ENCODE assay signal across 20 cellular contexts in the genomic region with DNA sequence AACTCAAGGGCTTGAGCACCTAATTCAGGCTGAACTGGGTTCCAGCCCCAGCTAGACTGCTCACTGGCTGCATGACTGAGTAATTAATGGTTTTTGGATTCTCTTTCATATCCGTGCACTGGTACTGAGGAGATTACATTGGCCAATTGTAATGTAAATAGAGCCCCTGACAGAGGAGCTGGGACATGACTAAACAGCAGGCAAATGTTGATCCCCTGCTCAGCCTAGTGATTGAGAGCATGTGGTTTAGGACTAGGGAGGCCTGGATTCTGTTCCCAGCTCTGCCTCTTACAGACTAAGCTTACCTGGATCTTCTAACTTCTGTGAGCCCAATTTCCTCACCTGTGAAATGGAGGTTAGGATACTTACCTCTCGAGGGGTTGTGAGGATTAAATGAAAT.
A peak's percentile ranks its signal among the peaks of the same experiment; 100 is the strongest.
DNase-seq lines count a peak whose midpoint lies in the region; ATAC-seq, FAIRE-seq and TF ChIP-seq lines count a peak whose summit lies in the region.
"Had no signal": no experiment of that assay in that cellular context is flagged by ENCODE, and none has a peak within 500 bp of the region (broad histone marks: within the 10 kb centered on the region; RNA-seq: fewer than 3 reads in every experiment).

No MANE protein-coding gene starts in this region.

- H4K8ac ChIP-seq in H1 (ENCODE audit: extremely low read depth, insufficient read depth, low read length) = no peak overlapping the region
- no peak overlapping the region for H4K8ac ChIP-seq in mesenchymal stem cell (ENCODE audit: low read length)

- no peaks in the 10 kb centered on the region for H3K9me2 ChIP-seq in GM23338 (ENCODE audit: insufficient read depth)

- POLR2A ChIA-PET in H1 (lab: Charles Lee; ENCODE audit: partially characterized antibody) = no interaction called here

- H4K91ac ChIP-seq in H1 (replicated peaks; ENCODE audit: insufficient read length, low read length) = no peak overlapping the region
- no peak overlapping the region for H4K91ac ChIP-seq in mesenchymal stem cell (ENCODE audit: low read length)

- no peaks in the 10 kb centered on the region for H4K20me1 ChIP-seq in GM23338 (replicated peaks; ENCODE audit: insufficient read depth)
- H4K20me1 ChIP-seq in H1 (replicated peaks in 1 of 2; ENCODE audit: control insufficient read depth in 1 of 2, insufficient read depth in 2 of 2, low read length in 2 of 2) = no peaks in the 10 kb centered on the region

- H3K9me3 ChIP-seq in H1 (ENCODE audit: insufficient read depth in 2 of 2, low read depth in 1 of 2, low read length in 1 of 2) (no peaks in the 10 kb centered on the region), mesenchymal stem cell (ENCODE audit: control insufficient read depth, low read length) (no peaks in the 10 kb centered on the region)
- H3K9me3 ChIP-seq: adrenal gland, ovary, suprapubic skin had no signal

- H2BK12ac ChIP-seq in H1 (ENCODE audit: low read depth, low read length) = no peak overlapping the region; the same call in 1 of the 2 replicates
- H2BK12ac ChIP-seq in mesenchymal stem cell (ENCODE audit: low read length in 2 of 2) = no peak overlapping the region

- H3K27me3 ChIP-seq in GM23338 (ENCODE audit: insufficient read depth) (no peaks in the 10 kb centered on the region), H1 (replicated peaks in 1 of 4; ENCODE audit: control insufficient read depth in 3 of 4, extremely low read depth in 1 of 4, insufficient read depth in 3 of 4, low read length in 3 of 4) (no peaks in the 10 kb centered on the region), mesenchymal stem cell (ENCODE audit: control insufficient read depth in 1 of 2, insufficient read depth in 1 of 2, low read length in 2 of 2) (no peaks in the 10 kb centered on the region)
- H3K27me3 ChIP-seq: adrenal gland, ovary, suprapubic skin had no signal

- no peak for TF ChIP-seq POLR2A in H1 (IDR thresholded peaks at IDR 0.05; ENCODE audit: control extremely low read depth in 1 of 2, low read depth in 2 of 2, low read length in 2 of 2)

- WGBS in H1 (ENCODE audit: extremely low coverage in 1 of 2, insufficient coverage in 1 of 2, insufficient read length in 1 of 2, insufficient replicate concordance in 2 of 2, low coverage in 1 of 2, low lambda C conversion rate in 2 of 2, missing lambda C conversion rate in 1 of 2), 2 experiments = 30% methylated on average over 2 of the region's 2 CpGs; no CpG with 5 or more reads in 1 of the 2 experiments
- 0% methylated on average over 1 of the region's 2 CpGs for WGBS in mesenchymal stem cell

- H2BK5ac ChIP-seq in H1 (ENCODE audit: low read depth, low read length) = no peak overlapping the region
- H2BK5ac ChIP-seq in mesenchymal stem cell (ENCODE audit: low read depth, low read length, poor library complexity, severe bottlenecking) = no peak overlapping the region

- H4K5ac ChIP-seq in H1 (ENCODE audit: insufficient read length, low read depth, low read length) = no peak overlapping the region

- H3K36me3 ChIP-seq in GM23338 (ENCODE audit: insufficient read depth) (no peaks in the 10 kb centered on the region), H1 (ENCODE audit: control insufficient read depth in 2 of 4, insufficient read depth in 4 of 4, low read length in 3 of 4) (peaks cover 0 to 6% (median 1%) of the 10 kb centered on the region in 4 experiments; a peak in 3 of 8 replicates), mesenchymal stem cell (ENCODE audit: control insufficient read depth in 1 of 2, insufficient read depth in 2 of 2, low read depth in 1 of 2, low read length in 2 of 2) (no peaks in the 10 kb centered on the region)
- H3K36me3 ChIP-seq: ovary had no signal

- no peaks in the 10 kb centered on the region for H3K9me3 Mint-ChIP-seq in GM23338
- H3K9me3 Mint-ChIP-seq: activated CD4-positive, alpha-beta memory T cell treated with anti-CD3 and anti-CD28 coated beads, Interleukin-2, amount 10 ng/mL, durations not matched to agents 7 days and 5 days; activated T-cell treated with anti-CD3 and anti-CD28 coated beads, Interleukin-2, amount 50 U/mL, for 72 hours; CD8-positive, alpha-beta memory T cell; effector memory CD8-positive, alpha-beta T cell; T-cell had no signal

- peak overlapping the region; percentile 15; the same call in 1 of the 2 replicates for H3K4me2 ChIP-seq in GM23338
- peak overlapping the region; percentile 5 to 11; a peak in 1 of 4 replicates for H3K4me2 ChIP-seq in H1 (ENCODE audit: insufficient read depth in 1 of 2, low read depth in 2 of 2, low read length in 2 of 2)
- no peak overlapping the region for H3K4me2 ChIP-seq in mesenchymal stem cell (ENCODE audit: low read length, poor library complexity, severe bottlenecking)

- peak overlapping the region; percentile 93 for H3K27ac Mint-ChIP-seq in GM23338
- H3K27ac Mint-ChIP-seq: activated CD4-positive, alpha-beta memory T cell treated with anti-CD3 and anti-CD28 coated beads, Interleukin-2, amount 10 ng/mL, durations not matched to agents 7 days and 5 days; activated T-cell treated with anti-CD3 and anti-CD28 coated beads, Interleukin-2, amount 50 U/mL, for 72 hours; effector memory CD8-positive, alpha-beta T cell; T-cell had no signal

- H3K79me1 ChIP-seq in H1 (ENCODE audit: low read depth, low read length) = no peaks in the 10 kb centered on the region
- H3K79me1 ChIP-seq in mesenchymal stem cell (replicated peaks; ENCODE audit: low read length, poor library complexity, severe bottlenecking) = no peaks in the 10 kb centered on the region

- H2BK20ac ChIP-seq in H1 (ENCODE audit: low read length) = no peak overlapping the region

- H3F3A ChIP-seq in GM23338 (replicated peaks; ENCODE audit: low read depth) = no peaks in the 10 kb centered on the region

- H3K36me3 Mint-ChIP-seq in GM23338 (ENCODE audit: low read depth) = 0 out of 3 replicates have a peak, but pooled peaks cover 3% of the 10 kb centered on the region

- H3K4me1 ChIP-seq in GM23338 (ENCODE audit: insufficient read depth) (peaks cover 13% of the 10 kb centered on the region), H1 (replicated peaks in 1 of 4; ENCODE audit: control insufficient read depth in 3 of 4, insufficient read depth in 4 of 4, low read length in 3 of 4) (peaks cover 0 to 6% (median 3%) of the 10 kb centered on the region in 4 experiments; a peak in 3 of 7 replicates), mesenchymal stem cell (ENCODE audit: control insufficient read depth, insufficient read depth, low read depth, low read length) (peaks cover 2% of the 10 kb centered on the region)
- H3K4me1 ChIP-seq: adrenal gland, suprapubic skin had no signal

- H2BK15ac ChIP-seq in H1 (ENCODE audit: low read length) = no peak overlapping the region
- no peak overlapping the region for H2BK15ac ChIP-seq in mesenchymal stem cell (ENCODE audit: low read depth, poor library complexity, severe bottlenecking)

- no peak overlapping the region for H2AFZ ChIP-seq in GM23338
- no peak overlapping the region for H2AFZ ChIP-seq in H1 (ENCODE audit: low read length)
- no peak overlapping the region for H2AFZ ChIP-seq in mesenchymal stem cell (ENCODE audit: low read depth, low read length)

- H3K18ac ChIP-seq in H1 (ENCODE audit: extremely low read depth, low read length) (no peak overlapping the region), mesenchymal stem cell (ENCODE audit: low read depth in 1 of 2, low read length in 2 of 2) (no peak overlapping the region)

- H2AK5ac ChIP-seq in H1 (ENCODE audit: low read depth, low read length) (no peak overlapping the region), mesenchymal stem cell (ENCODE audit: low read length, severe bottlenecking) (no peak overlapping the region)

- H3K4me1 Mint-ChIP-seq in GM23338 = peaks cover 16% of the 10 kb centered on the region
- H3K4me1 Mint-ChIP-seq: activated CD4-positive, alpha-beta memory T cell treated with anti-CD3 and anti-CD28 coated beads, Interleukin-2, amount 10 ng/mL, durations not matched to agents 7 days and 5 days; T-cell had no signal

- H3K27ac ChIP-seq in GM23338 (ENCODE audit: low read depth) (no peak overlapping the region), H1 (ENCODE audit: low read depth, low read length) (no peak overlapping the region), mesenchymal stem cell (ENCODE audit: low read length, poor library complexity, severe bottlenecking) (peak overlapping the region; percentile 57)
- H3K27ac ChIP-seq: adrenal gland, ovary, suprapubic skin had no signal

- TF ChIP-seq CTCF in GM23338 (conservative IDR thresholded peaks at IDR 0.05; ENCODE audit: low read depth in 2 of 2) (no peak), H1 (IDR thresholded peaks at IDR 0.05; ENCODE audit: control extremely low read depth in 1 of 3, insufficient read depth in 1 of 3, low read depth in 1 of 3, low read length in 3 of 3) (no peak)

- TF ChIP-seq RAD21 in H1 (IDR thresholded peaks at IDR 0.05 in 1 of 2, conservative IDR thresholded peaks at IDR 0.05 in 1 of 2; ENCODE audit: low read depth in 2 of 2, low read length in 2 of 2) = no peak

- peak; percentile 95 for FAIRE-seq in H1 (lab: Jason Lieb, UNC)

- DNase-seq in GM23338 (ENCODE audit: low spot score) (peak; percentile 79), NCI-H146 treated with DMSO at 0.1 percent for 48 hours (lab: John Stamatoyannopoulos, UW; ENCODE audit: unreplicated experiment) (peak; percentile 3), H1 (ENCODE audit: low read depth in 1 of 2, low spot score in 2 of 2) (peak in 1 of 2 experiments; percentile 7), mesenchymal stem cell (peak; percentile 59), posterior vena cava (ENCODE audit: low spot score) (no peak), GOT3 (lab: John Stamatoyannopoulos, UW) (no peak)
- DNase-seq in activated T-cell treated with anti-CD3 and anti-CD28 coated beads, Interleukin-2, amount 50 U/mL, for 1 hour = no peak
- DNase-seq: activated CD4-positive, alpha-beta memory T cell treated with anti-CD3 and anti-CD28 coated beads, Interleukin-2, amount 10 ng/mL, durations not matched to agents 7 days and 5 days; activated T-cell treated with anti-CD3 and anti-CD28 coated beads, Interleukin-2, amount 50 U/mL, for 72 hours; adrenal gland; CD8-positive, alpha-beta memory T cell; effector memory CD8-positive, alpha-beta T cell; hypothalamus; left ventricle myocardium superior; ovary; stimulated activated CD4-positive, alpha-beta T cell treated with anti-CD3 and anti-CD28 coated beads, Interleukin-2, amount 100 ng/mL, for 48 hours; T-cell had no signal

- H3K4me3 ChIP-seq in GM23338 (no peak overlapping the region), H1 (ENCODE audit: extremely low read depth in 1 of 4, insufficient read depth in 2 of 4, low read depth in 3 of 4, low read length in 4 of 4) (no peak overlapping the region; a peak in 1 of 8 replicates), mesenchymal stem cell (ENCODE audit: insufficient read depth in 1 of 2, low read depth in 1 of 2, low read length in 2 of 2) (no peak overlapping the region)
- H3K4me3 ChIP-seq: adrenal gland, ovary, suprapubic skin had no signal

- H3K9ac ChIP-seq in H1 (replicated peaks in 1 of 4; ENCODE audit: extremely low read depth in 1 of 4, low read depth in 3 of 4, low read length in 3 of 4) = no peak overlapping the region
- H3K9ac ChIP-seq in mesenchymal stem cell (ENCODE audit: low read length) = no peak overlapping the region

- no peak for TF ChIP-seq EP300 in H1 (IDR thresholded peaks at IDR 0.05; ENCODE audit: borderline replicate concordance in 1 of 2, low read depth in 2 of 2, low read length in 2 of 2)

- H2BK120ac ChIP-seq in H1 (replicated peaks; ENCODE audit: low read depth, low read length) (no peak overlapping the region), mesenchymal stem cell (ENCODE audit: low read depth, low read length) (no peak overlapping the region)

- H3K4ac ChIP-seq in H1 (replicated peaks; ENCODE audit: insufficient read length, low read depth, low read length) (no peak overlapping the region), mesenchymal stem cell (ENCODE audit: low read depth in 1 of 2, low read length in 2 of 2) (no peak overlapping the region)

- ATAC-seq in GM23338 (peak; percentile 100), GM21423 (IDR thresholded peaks at IDR 0.05; ENCODE audit: unreplicated experiment) (no peak)
- ATAC-seq: activated T-cell treated with anti-CD3 and anti-CD28 coated beads, Interleukin-2, amount 50 U/mL, for 72 hours; effector memory CD8-positive, alpha-beta T cell; left ventricle myocardium superior; Right ventricle myocardium inferior; T-cell had no signal

- H3K79me2 ChIP-seq in GM23338 (replicated peaks; ENCODE audit: insufficient read depth) = no peaks in the 10 kb centered on the region
- H3K79me2 ChIP-seq in H1 (ENCODE audit: control insufficient read depth in 1 of 2, insufficient read depth in 2 of 2, low read length in 2 of 2) = no peaks in the 10 kb centered on the region

- no peak overlapping the region for H3K23ac ChIP-seq in H1 (ENCODE audit: insufficient read length)
- no peak overlapping the region for H3K23ac ChIP-seq in mesenchymal stem cell (ENCODE audit: low read length in 2 of 2)

- no peaks in the 10 kb centered on the region for H3K23me2 ChIP-seq in H1 (ENCODE audit: low read depth, low read length)

- no peak overlapping the region for H3K14ac ChIP-seq in H1 (ENCODE audit: insufficient read length)
- no peak overlapping the region for H3K14ac ChIP-seq in mesenchymal stem cell (ENCODE audit: low read length in 2 of 2)

- intact Hi-C loops in posterior vena cava (cut with DNase I) = no loop called here

- peak overlapping the region; percentile 23; the same call in 1 of the 3 replicates for H3K4me3 Mint-ChIP-seq in GM23338
- H3K4me3 Mint-ChIP-seq: activated CD4-positive, alpha-beta memory T cell treated with anti-CD3 and anti-CD28 coated beads, Interleukin-2, amount 10 ng/mL, durations not matched to agents 7 days and 5 days; activated T-cell treated with anti-CD3 and anti-CD28 coated beads, Interleukin-2, amount 50 U/mL, for 72 hours; effector memory CD8-positive, alpha-beta T cell; T-cell had no signal

- no peak overlapping the region for H3K56ac ChIP-seq in H1 (replicated peaks; ENCODE audit: insufficient read length, low read depth, low read length)

- CTCF ChIA-PET in H1 (lab: Charles Lee; ENCODE audit: partially characterized antibody) = interaction anchor here (0.9 kb wide), 1 partner anchor 80 kb away, joined by 3 read pairs; no protein-coding TSS in a partner anchor

- H3K27me3 Mint-ChIP-seq in GM23338 (ENCODE audit: insufficient read depth, low read depth, poor library complexity) = no peaks in the 10 kb centered on the region
- H3K27me3 Mint-ChIP-seq: activated CD4-positive, alpha-beta memory T cell treated with anti-CD3 and anti-CD28 coated beads, Interleukin-2, amount 10 ng/mL, durations not matched to agents 7 days and 5 days; CD8-positive, alpha-beta memory T cell; effector memory CD8-positive, alpha-beta T cell; T-cell had no signal

Comparison
In these comparisons a context has a peak if more than half of its experiments do, and no peak if none do; other contexts are left out.
1. DNase-seq: peak in GM23338 (single experiment), NCI-H146 treated with DMSO at 0.1 percent for 48 hours (single experiment) and mesenchymal stem cell (single experiment); none in activated T-cell treated with anti-CD3 and anti-CD28 coated beads, Interleukin-2, amount 50 U/mL, for 1 hour (single experiment), posterior vena cava (single experiment) and GOT3 (single experiment).